Comparison of ENCODE assay signal across 10 cellular contexts in the genomic region with DNA sequence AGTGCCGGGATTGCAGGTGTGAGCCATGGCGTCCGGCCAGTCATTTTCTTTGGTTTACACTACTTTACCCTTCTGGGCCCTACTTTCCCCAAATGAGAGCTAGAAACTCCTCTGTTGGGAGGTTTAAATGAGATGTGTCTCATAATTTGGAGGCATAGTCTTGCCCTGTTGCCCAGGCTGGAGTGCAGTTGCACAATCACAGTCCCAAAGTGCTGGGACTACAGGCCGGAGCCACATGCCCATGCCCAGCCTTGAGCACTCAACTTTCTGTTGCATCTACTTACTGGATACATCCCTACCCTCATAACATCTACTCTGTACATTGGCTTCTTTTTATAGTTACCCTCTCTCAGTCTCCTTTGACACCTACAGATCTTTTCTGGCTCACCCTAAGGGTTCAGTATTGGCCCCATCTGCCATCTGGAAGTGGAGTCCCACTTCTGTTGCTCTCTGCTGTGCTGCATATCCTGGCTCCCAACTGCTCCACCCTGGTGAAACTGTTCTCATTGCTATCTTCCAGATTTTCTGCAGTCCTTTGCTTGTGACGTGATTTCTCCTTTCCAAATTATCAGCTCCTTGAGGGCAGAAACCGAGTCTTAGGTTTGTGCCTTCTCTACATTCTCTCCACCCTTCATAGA. TPM values are rescaled to one million over a fixed set of nuclear protein-coding genes. Genes with fewer than 3 reads are reported as not detected.
DNase-seq lines count a peak whose midpoint lies in the region; ATAC-seq and TF ChIP-seq lines count a peak whose summit lies in the region.
"Had no signal": no experiment of that assay in that cellular context is flagged by ENCODE, and none has a peak within 500 bp of the region (broad histone marks: within the 10 kb centered on the region; RNA-seq: fewer than 3 reads in every experiment).

No MANE protein-coding gene starts in this region.

- no peak overlapping the region for H3K9ac ChIP-seq in liver (ENCODE audit: low read depth in 1 of 2, low read length in 2 of 2)

- H3K4me1 ChIP-seq in cardiac muscle cell (ENCODE audit: low read depth), result peaks cover 28% of the 10 kb centered on the region
- H3K4me1 ChIP-seq in right atrium auricular region, result peaks cover 0 to 91% of the 10 kb centered on the region in 2 donors
- peaks cover 17 to 64% (median 48%) of the 10 kb centered on the region in 4 donors for H3K4me1 ChIP-seq in liver (ENCODE audit: control insufficient read depth in 4 of 4, insufficient read depth in 4 of 4, low read length in 3 of 4)
- H3K4me1 ChIP-seq in upper lobe of right lung, result peaks cover 92% of the 10 kb centered on the region

- H3K36me3 ChIP-seq in cardiac muscle cell (no peaks in the 10 kb centered on the region), right atrium auricular region (peaks cover 3% of the 10 kb centered on the region), liver (ENCODE audit: control insufficient read depth in 4 of 4, insufficient read depth in 3 of 4, low read depth in 1 of 4, low read length in 3 of 4) (peaks cover 2 to 5% (median 4%) of the 10 kb centered on the region in 4 donors), upper lobe of right lung (peaks cover 27% of the 10 kb centered on the region)

- H3K4me1 Mint-ChIP-seq in activated naive CD8-positive, alpha-beta T cell treated with anti-CD3 and anti-CD28 coated beads for 36 hours, result peaks cover 73% of the 10 kb centered on the region

- peak overlapping the region; percentile 47 for H3K27ac Mint-ChIP-seq in activated naive CD8-positive, alpha-beta T cell treated with anti-CD3 and anti-CD28 coated beads for 36 hours

- H3K27me3 ChIP-seq in cardiac muscle cell, result no peaks in the 10 kb centered on the region
- H3K27me3 ChIP-seq in right atrium auricular region, result no peaks in the 10 kb centered on the region
- H3K27me3 ChIP-seq in liver (ENCODE audit: control insufficient read depth in 4 of 4, insufficient read depth in 4 of 4, low read length in 3 of 4), result no peaks in the 10 kb centered on the region
- no peaks in the 10 kb centered on the region for H3K27me3 ChIP-seq in upper lobe of right lung

- intact Hi-C loops in upper lobe of right lung (cut with DNase I), result loop anchor here (10.0 kb wide), 1 partner anchor 328 kb away; no protein-coding TSS in a partner anchor
- intact Hi-C loops in posterior cingulate gyrus (cut with DNase I), result no loop called here

- no peaks in the 10 kb centered on the region for H3K9me3 ChIP-seq in cardiac muscle cell (ENCODE audit: low read depth)
- no peaks in the 10 kb centered on the region for H3K9me3 ChIP-seq in right atrium auricular region
- no peaks in the 10 kb centered on the region for H3K9me3 ChIP-seq in liver (ENCODE audit: control insufficient read depth in 4 of 4, low read length in 3 of 4)
- H3K9me3 ChIP-seq in upper lobe of right lung, result no peaks in the 10 kb centered on the region

- H3K36me3 Mint-ChIP-seq in activated naive CD8-positive, alpha-beta T cell treated with anti-CD3 and anti-CD28 coated beads for 36 hours, result peaks cover 50% of the 10 kb centered on the region

- no peak for TF ChIP-seq RAD21 in liver (IDR thresholded peaks at IDR 0.05)

- H3K4me3 ChIP-seq in cardiac muscle cell (no peak overlapping the region), right atrium auricular region (no peak overlapping the region), liver (ENCODE audit: low read depth in 1 of 3, low read length in 3 of 3) (no peak overlapping the region), upper lobe of right lung (no peak overlapping the region)

- no peaks in the 10 kb centered on the region for H3K27me3 Mint-ChIP-seq in activated naive CD8-positive, alpha-beta T cell treated with anti-CD3 and anti-CD28 coated beads for 36 hours

- H3K9me3 Mint-ChIP-seq in activated naive CD8-positive, alpha-beta T cell treated with anti-CD3 and anti-CD28 coated beads for 36 hours, result no peaks in the 10 kb centered on the region

- H3K27ac ChIP-seq in cardiac muscle cell (peak overlapping the region; percentile 73), right atrium auricular region (peak overlapping the region in 1 of 2 donors; percentile 15), liver (ENCODE audit: low read depth in 1 of 2, low read length in 2 of 2) (peak overlapping the region in 1 of 2 donors; percentile 29), upper lobe of right lung (no peak overlapping the region)

- DNase-seq in cardiac muscle cell (ENCODE audit: low read depth in 1 of 2, low spot score in 1 of 2) (no peak), right atrium auricular region (ENCODE audit: low spot score) (no peak), upper lobe of right lung (no peak), NCI-H2029 treated with DMSO at 0.1 percent for 48 hours (lab: John Stamatoyannopoulos, UW) (no peak), posterior cingulate gyrus (no peak)
- no peak for DNase-seq in activated naive CD8-positive, alpha-beta T cell treated with anti-CD3 and anti-CD28 coated beads for 36 hours
- DNase-seq: NCI-H1436 treated with DMSO at 0.1 percent for 48 hours; stimulated activated CD4-positive, alpha-beta T cell treated with anti-CD3 and anti-CD28 coated beads, Interleukin-15, amount 100 ng/mL, for 24 hours had no signal

- TF ChIP-seq CTCF in cardiac muscle cell (IDR thresholded peaks at IDR 0.05; ENCODE audit: low read depth, low read length) (no peak), right atrium auricular region (IDR thresholded peaks at IDR 0.05) (no peak), liver (IDR thresholded peaks at IDR 0.05; ENCODE audit: low read depth, low read length, missing input control) (no peak), upper lobe of right lung (IDR thresholded peaks at IDR 0.05) (no peak)

- ATAC-seq in upper lobe of right lung (peak; percentile 44), GM18520 (IDR thresholded peaks at IDR 0.05; ENCODE audit: unreplicated experiment) (no peak)

- no peak overlapping the region for H3K4me3 Mint-ChIP-seq in activated naive CD8-positive, alpha-beta T cell treated with anti-CD3 and anti-CD28 coated beads for 36 hours

- WGBS in liver, result 73% methylated on average over 6 of the region's 6 CpGs

TF ChIP-seq in liver, 16 proteins besides CTCF, POLR2A, EP300 and RAD21:
- TF ChIP-seq SP1 (IDR thresholded peaks at IDR 0.05) (no peak), NR2F2 (IDR thresholded peaks at IDR 0.05) (no peak), HNF4A (conservative IDR thresholded peaks at IDR 0.05) (peak; percentile 46 to 56), MAX (IDR thresholded peaks at IDR 0.05) (no peak), JUND (IDR thresholded peaks at IDR 0.05) (no peak), ZBTB33 (IDR thresholded peaks at IDR 0.05) (no peak)

RNA-seq across cellular contexts. Expression of gene EIF4H, which starts 8.4 kb away (rescaled TPM):
- total RNA-seq in cardiac muscle cell (314 and 330 TPM in 2 replicates), right atrium auricular region (100 to 1,000 TPM; 175 to 203 TPM), liver (100 to 1,000 TPM; 165 to 166 TPM), upper lobe of right lung (218 TPM)
- polyA plus RNA-seq in cardiac muscle cell (323 and 395 TPM in 2 replicates), liver (100 to 1,000 TPM in 1 of 2 donors, 10 to 100 TPM in 1; 81.6 to 139 TPM)
- 100 to 1,000 TPM; 423 to 428 TPM for total RNA-seq in activated naive CD8-positive, alpha-beta T cell treated with anti-CD3 and anti-CD28 coated beads for 36 hours

RNA-seq across cellular contexts. Expression of gene LAT2, which starts 27.2 kb away (rescaled TPM):
- total RNA-seq in cardiac muscle cell (0.63 and 1.1 TPM in 2 replicates), right atrium auricular region (1 to 10 TPM; 1.4 to 6.1 TPM), liver (1 to 10 TPM; 7.2 to 8.3 TPM), upper lobe of right lung (47.0 TPM)
- polyA plus RNA-seq in cardiac muscle cell (0.86 and 0.94 TPM in 2 replicates), liver (1 to 10 TPM; 4.8 to 5.3 TPM)
- 1 to 10 TPM; 2.6 to 3.2 TPM for total RNA-seq in activated naive CD8-positive, alpha-beta T cell treated with anti-CD3 and anti-CD28 coated beads for 36 hours
